Comparison of ENCODE assay signal across 17 cellular contexts in the genomic region with DNA sequence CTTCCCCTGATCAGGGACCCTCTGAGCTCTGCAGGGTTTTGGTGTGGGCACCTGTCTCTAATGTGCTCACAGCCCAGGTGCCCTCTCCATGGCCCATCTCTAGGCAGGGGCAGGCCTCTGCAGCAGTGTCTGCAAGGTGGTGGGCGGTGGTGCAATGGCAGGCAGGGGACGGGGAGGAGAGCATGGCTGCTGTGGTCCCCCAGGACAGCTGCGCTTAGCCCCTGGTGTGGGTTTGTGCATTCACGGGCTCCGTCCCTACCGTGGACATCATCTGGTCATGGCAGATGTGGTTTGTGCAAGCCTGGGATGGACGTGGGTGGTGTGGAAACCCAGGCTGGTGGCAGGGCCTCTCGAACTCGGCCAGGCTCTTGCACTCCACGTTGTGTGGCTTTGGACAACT.
"Had no signal": no experiment of that assay in that cellular context is flagged by ENCODE, and none has a peak within 500 bp of the region (broad histone marks: within the 10 kb centered on the region; RNA-seq: fewer than 3 reads in every experiment).

No MANE protein-coding gene starts in this region.

- ATAC-seq: activated CD8-positive, alpha-beta T cell treated with anti-CD3 and anti-CD28 coated beads, Interleukin-2, amount 10 ng/mL, durations not matched to agents 7 days and 5 days; left cardiac atrium; right cardiac atrium; upper lobe of right lung; WTC11 had no signal

- H3K27me3 ChIP-seq: upper lobe of right lung had no signal

- H3K4me3 Mint-ChIP-seq: activated CD8-positive, alpha-beta T cell treated with anti-CD3 and anti-CD28 coated beads, Interleukin-2, amount 10 ng/mL, durations not matched to agents 7 days and 5 days; activated naive CD8-positive, alpha-beta T cell; nephron progenitor cell; T-helper 2 cell treated with Interferon-gamma antibody and Interleukin-4, amounts not matched to agents 5 μg/mL and 100 μg/mL, for 36 hours; WTC11 had no signal

- H3K4me3 ChIP-seq: prostate gland, SK-N-MC, skin epidermis, upper lobe of right lung had no signal

- H3K27ac Mint-ChIP-seq: activated CD8-positive, alpha-beta T cell treated with anti-CD3 and anti-CD28 coated beads, Interleukin-2, amount 10 ng/mL, durations not matched to agents 7 days and 5 days; activated naive CD8-positive, alpha-beta T cell; nephron progenitor cell; T-helper 2 cell treated with Interferon-gamma antibody and Interleukin-4, amounts not matched to agents 5 μg/mL and 100 μg/mL, for 36 hours; WTC11 had no signal

- DNase-seq: activated CD4-positive, alpha-beta T cell treated with anti-CD3 and anti-CD28 coated beads for 4 hours; activated CD8-positive, alpha-beta T cell treated with anti-CD3 and anti-CD28 coated beads, Interleukin-2, amount 10 ng/mL, durations not matched to agents 7 days and 5 days; activated gamma-delta T cell; amniotic stem cell; dermis blood vessel endothelial cell; effector memory CD4-positive, alpha-beta T cell; left cardiac atrium; nephron progenitor cell; occipital lobe; upper lobe of right lung had no signal

- H3K4me1 ChIP-seq: prostate gland, upper lobe of right lung had no signal

- H3K36me3 ChIP-seq: prostate gland, upper lobe of right lung had no signal

- H3K36me3 Mint-ChIP-seq: activated naive CD8-positive, alpha-beta T cell had no signal

- H3K9me3 Mint-ChIP-seq: T-helper 2 cell treated with Interferon-gamma antibody and Interleukin-4, amounts not matched to agents 5 μg/mL and 100 μg/mL, for 36 hours had no signal

- H3K4me1 Mint-ChIP-seq: nephron progenitor cell, WTC11 had no signal

- H3K27ac ChIP-seq: prostate gland, SK-N-MC, skin epidermis, upper lobe of right lung had no signal

- H3K9me3 ChIP-seq: prostate gland, upper lobe of right lung had no signal

- H3K27me3 Mint-ChIP-seq: activated naive CD8-positive, alpha-beta T cell had no signal
